30 cellular contexts compared by ENCODE assay signal in the genomic region with DNA sequence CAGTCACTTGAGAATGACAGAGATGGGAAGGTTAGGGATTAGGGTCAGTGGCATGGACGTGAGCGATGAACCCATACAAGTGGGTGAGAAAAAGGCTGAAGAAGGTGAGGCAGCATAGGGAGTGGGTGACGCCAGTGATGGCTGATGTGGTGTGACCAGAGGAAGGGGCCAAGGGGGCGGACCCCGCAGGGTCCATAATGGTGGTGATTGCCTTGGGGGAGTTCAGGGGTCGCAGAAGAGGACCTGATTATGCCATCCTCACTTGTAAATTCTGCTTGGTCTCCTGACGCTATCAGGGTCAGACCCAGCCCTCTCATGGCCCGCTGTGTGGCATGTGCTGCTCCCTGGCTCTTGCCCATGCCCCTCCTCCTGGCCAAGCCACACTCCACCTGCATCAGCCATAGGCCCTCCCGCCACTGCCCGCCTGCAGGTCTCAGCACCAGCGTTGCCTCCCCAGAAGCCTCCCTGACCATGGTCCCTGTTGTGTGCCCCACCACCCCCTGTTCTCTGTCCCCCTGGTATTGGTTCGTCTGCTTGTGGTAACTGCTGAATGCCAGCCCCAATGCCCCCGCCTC.
"Had no signal": no experiment of that assay in that cellular context is flagged by ENCODE, and none has a peak within 500 bp of the region (broad histone marks: within the 10 kb centered on the region; RNA-seq: fewer than 3 reads in every experiment).

No MANE protein-coding gene starts in this region.

- DNase-seq: activated CD4-positive, alpha-beta memory T cell treated with anti-CD3 and anti-CD28 coated beads for 36 hours; activated CD4-positive, alpha-beta T cell treated with anti-CD3 and anti-CD28 coated beads for 4 hours; activated gamma-delta T cell treated with Interleukin-2 at 50 U/mL for 16 hours; activated naive CD4-positive, alpha-beta T cell treated with anti-CD3 and anti-CD28 coated beads, Interleukin-2, amount 50 U/mL, for 16 hours; activated T-cell treated with anti-CD3 and anti-CD28 coated beads, Interleukin-2, amount 50 U/mL, for 4 hours; amniotic stem cell; brain microvascular endothelial cell; cortex of kidney; effector memory CD8-positive, alpha-beta T cell; erythroblast; foreskin fibroblast; hypothalamus; left ventricle myocardium superior; mammary epithelial cell; naive B cell; nephron progenitor cell; psoas muscle; stimulated activated CD4-positive, alpha-beta T cell treated with anti-CD3 and anti-CD28 coated beads, Interleukin-15, amount 100 ng/mL, for 24 hours; stimulated activated CD4-positive, alpha-beta T cell treated with anti-CD3 and anti-CD28 coated beads, Interleukin-2, amount 100 ng/mL, for 24 hours; stimulated activated naive B cell treated with anti-CD40 and anti-IgM and Interleukin-4, amounts not matched to agents 10 μg/mL and 1 μg/mL and 100 μg/mL, for 72 hours; stomach; T-helper 1 cell; thyroid gland had no signal

- H3K4me3 ChIP-seq: pancreas, psoas muscle, right atrium auricular region, smooth muscle cell, stomach, thyroid gland had no signal

- H3K27ac ChIP-seq: brain microvascular endothelial cell, pancreas, psoas muscle, right atrium auricular region, stomach, thyroid gland, VCaP had no signal

- H3K36me3 ChIP-seq: brain microvascular endothelial cell, pancreas, right atrium auricular region, thyroid gland had no signal

- ATAC-seq: activated T-cell treated with anti-CD3 and anti-CD28 coated beads, Interleukin-2, amount 50 U/mL, for 4 hours; activated T-helper 17 cell treated with anti-CD3 and anti-CD28 coated beads, Interleukin-2, amount 50 U/mL, for 72 hours; effector memory CD8-positive, alpha-beta T cell; left ventricle myocardium superior; pancreas; psoas muscle; stimulated activated naive B cell treated with anti-CD40 and anti-IgM and Interleukin-4, amounts not matched to agents 10 μg/mL and 1 μg/mL and 100 μg/mL, for 72 hours had no signal

- H3K9me3 ChIP-seq: pancreas, psoas muscle, thyroid gland had no signal

- H3K4me1 ChIP-seq: pancreas, psoas muscle, right atrium auricular region, stomach, thyroid gland had no signal

- H3K27me3 ChIP-seq: brain microvascular endothelial cell, pancreas, right atrium auricular region, stomach, thyroid gland had no signal

- FAIRE-seq: astrocyte, pancreas, TTC549 had no signal
